11 cellular contexts compared by ENCODE assay signal in genomic region chr17:64016248-64016784, GRCh38. TPM values are rescaled to one million over a fixed set of nuclear protein-coding genes. Genes with fewer than 3 reads are reported as not detected.
DNase-seq lines count a peak whose midpoint lies in the region; ATAC-seq, FAIRE-seq and TF ChIP-seq lines count a peak whose summit lies in the region.
"Had no signal": no experiment of that assay in that cellular context is flagged by ENCODE, and none has a peak within 500 bp of the region (broad histone marks: within the 10 kb centered on the region; RNA-seq: fewer than 3 reads in every experiment).

No MANE protein-coding gene starts in this region.

- peak overlapping the region; percentile 43 for H3K27ac ChIP-seq in CD8-positive, alpha-beta memory T cell (ENCODE audit: low read depth, low read length)

- POLR2A ChIA-PET in CD8-positive, alpha-beta memory T cell (lab: Charles Lee), result interaction anchor here (0.7 to 1.9 kb wide), 4 partner anchors 9 to 129 kb away, joined by 3 to 14 read pairs (median 4); partner anchors contain the start of genes ERN1 and PRR29

- H3K9me2 ChIP-seq in Loucy (replicated peaks; ENCODE audit: low read depth, low read length), result no peaks in the 10 kb centered on the region

- no peaks in the 10 kb centered on the region for H3K9me3 ChIP-seq in CD8-positive, alpha-beta memory T cell (ENCODE audit: low read length)
- no peaks in the 10 kb centered on the region for H3K9me3 ChIP-seq in Loucy (ENCODE audit: insufficient read depth, low read depth, low read length)

- peaks cover 69 to 89% (median 73%) of the 10 kb centered on the region in 3 donors for H3K4me1 Mint-ChIP-seq in CD8-positive, alpha-beta memory T cell
- peaks cover 66 to 70% of the 10 kb centered on the region in 2 donors for H3K4me1 Mint-ChIP-seq in natural killer cell

- H3K36me3 Mint-ChIP-seq in CD8-positive, alpha-beta memory T cell, result peaks cover 0 to 19% (median 8%) of the 10 kb centered on the region in 3 donors
- no peaks in the 10 kb centered on the region for H3K36me3 Mint-ChIP-seq in natural killer cell

- ATAC-seq in natural killer cell (no peak), HG02623 (IDR thresholded peaks at IDR 0.05; ENCODE audit: unreplicated experiment) (no peak), HG03135 (IDR thresholded peaks at IDR 0.05; ENCODE audit: unreplicated experiment) (no peak)

- H3K27me3 ChIP-seq in CD8-positive, alpha-beta memory T cell (ENCODE audit: insufficient read depth, low read length, poor library complexity, severe bottlenecking), result no peaks in the 10 kb centered on the region
- no peaks in the 10 kb centered on the region for H3K27me3 ChIP-seq in Loucy (ENCODE audit: insufficient read depth, low read length, poor library complexity, severe bottlenecking)

- intact Hi-C loops in natural killer cell (cut with micrococcal nuclease), result loop anchor here (1.0 kb wide), 1 partner anchor 9 kb away; no protein-coding TSS in a partner anchor

- peaks cover 0 to 2% (median 2%) of the 10 kb centered on the region in 5 donors for H3K9me3 Mint-ChIP-seq in CD8-positive, alpha-beta memory T cell
- no peaks in the 10 kb centered on the region for H3K9me3 Mint-ChIP-seq in natural killer cell

- peak in 1 of 5 donors; percentile 33 for DNase-seq in CD8-positive, alpha-beta memory T cell
- no peak for DNase-seq in cardiac fibroblast (ENCODE audit: low read depth in 2 of 2)
- DNase-seq in natural killer cell, result no peak
- no peak for DNase-seq in HK-2 (ENCODE audit: unreplicated experiment)
- no peak for DNase-seq in HTR-8/SVneo (ENCODE audit: insufficient read length, low spot score)
- DNase-seq: activated CD4-positive, alpha-beta T cell treated with anti-CD3 and anti-CD28 coated beads, Interleukin-2, amount 50 U/mL, for 48 hours; small intestine had no signal

- no peaks in the 10 kb centered on the region for H3K36me3 ChIP-seq in CD8-positive, alpha-beta memory T cell (ENCODE audit: insufficient read depth, low read length)
- H3K36me3 ChIP-seq in Loucy (ENCODE audit: insufficient read depth, low read length), result no peaks in the 10 kb centered on the region

- peak overlapping the region; percentile 91 to 100 (median 95) for H3K27ac Mint-ChIP-seq in CD8-positive, alpha-beta memory T cell
- H3K27ac Mint-ChIP-seq in natural killer cell, result peak overlapping the region; percentile 94 to 100

- TF ChIP-seq CTCF in Loucy (conservative IDR thresholded peaks at IDR 0.05; ENCODE audit: low read length) (peak; percentile 65), cardiac fibroblast (IDR thresholded peaks at IDR 0.05; ENCODE audit: low read depth, low read length) (peak; percentile 25), natural killer cell (IDR thresholded peaks at IDR 0.05) (no peak)

- peaks cover 78% of the 10 kb centered on the region for H3K4me1 ChIP-seq in CD8-positive, alpha-beta memory T cell (ENCODE audit: insufficient read depth, low read length)
- H3K4me1 ChIP-seq in Loucy (ENCODE audit: insufficient read depth, low read length, poor library complexity, severe bottlenecking), result peaks cover 56% of the 10 kb centered on the region

- H3K79me2 ChIP-seq in Loucy (ENCODE audit: insufficient read depth, low read length), result peaks cover 78% of the 10 kb centered on the region

- FAIRE-seq in HTR-8/SVneo (lab: Jason Lieb, UNC), result no peak
- FAIRE-seq: small intestine, urothelium cell line had no signal

- H3K27me3 Mint-ChIP-seq in CD8-positive, alpha-beta memory T cell, result peaks cover 0 to 7% of the 10 kb centered on the region in 2 donors
- no peaks in the 10 kb centered on the region for H3K27me3 Mint-ChIP-seq in natural killer cell (ENCODE audit: low read depth in 2 of 2)

- H3K4me3 ChIP-seq in CD8-positive, alpha-beta memory T cell (ENCODE audit: low read length), result peak overlapping the region; percentile 65
- H3K4me3 ChIP-seq in Loucy (ENCODE audit: low read length, poor library complexity, severe bottlenecking), result peak overlapping the region; percentile 88
- H3K4me3 ChIP-seq in cardiac fibroblast (replicated peaks in 1 of 2; ENCODE audit: low read depth in 2 of 2, low read length in 2 of 2), result no peak overlapping the region

- peak overlapping the region; percentile 89 for H3K4me2 ChIP-seq in Loucy (ENCODE audit: low read depth, low read length, poor library complexity, severe bottlenecking)

- CTCF ChIA-PET in CD8-positive, alpha-beta memory T cell (lab: Charles Lee), result interaction anchor here (0.8 to 3.1 kb wide), 14 partner anchors 11 to 105 kb away, joined by 3 to 45 read pairs (median 4); partner anchors contain the start of genes CSHL1 and PRR29

- peaks cover 19% of the 10 kb centered on the region for H3F3A ChIP-seq in Loucy (ENCODE audit: low read depth)

- peak overlapping the region; percentile 77 for H3K9ac ChIP-seq in Loucy (ENCODE audit: low read depth, low read length, poor library complexity, severe bottlenecking)

- no peak overlapping the region for H2AFZ ChIP-seq in Loucy (ENCODE audit: low read length)

- no peaks in the 10 kb centered on the region for H4K20me1 ChIP-seq in Loucy (ENCODE audit: insufficient read depth, low read length, poor library complexity, severe bottlenecking)

- peak overlapping the region; percentile 76 to 98 (median 93) for H3K4me3 Mint-ChIP-seq in CD8-positive, alpha-beta memory T cell
- H3K4me3 Mint-ChIP-seq in natural killer cell, result peak overlapping the region; percentile 98

RNA-seq across cellular contexts. Expression of gene ICAM2, which starts 4.1 kb away (rescaled TPM):
- total RNA-seq in CD8-positive, alpha-beta memory T cell, result 10 to 100 TPM; 77.4 to 80.7 TPM
- 301 TPM for polyA plus RNA-seq in CD8-positive, alpha-beta memory T cell
- total RNA-seq in natural killer cell, result 10 to 100 TPM; 73.2 to 91.0 (median 78.0) TPM

RNA-seq across cellular contexts. Expression of gene PRR29, which starts 18.2 kb away (rescaled TPM):
- total RNA-seq in CD8-positive, alpha-beta memory T cell, result under 1 TPM; 0.24 to 0.51 TPM
- polyA plus RNA-seq in CD8-positive, alpha-beta memory T cell, result 4.1 TPM
- total RNA-seq in natural killer cell, result 1 to 10 TPM in 2 of 3 donors, under 1 TPM in 1; 0.92 to 1.6 (median 1.6) TPM

RNA-seq across cellular contexts. Expression of gene SCN4A, which starts 43.6 kb away (rescaled TPM):
- under 1 TPM; 0.04 TPM for total RNA-seq in CD8-positive, alpha-beta memory T cell
- polyA plus RNA-seq in CD8-positive, alpha-beta memory T cell, result not detected
- under 1 TPM; 0.10 to 0.14 (median 0.14) TPM for total RNA-seq in natural killer cell

Comparison
In these comparisons a context has a peak if more than half of its experiments do, and no peak if none do; other contexts are left out.
1. H3K4me3 ChIP-seq: peak in CD8-positive, alpha-beta memory T cell (single experiment) and Loucy (single experiment); none in cardiac fibroblast (0 of 2).